ENCODE assay signal across 8 cellular contexts in the genomic region with DNA sequence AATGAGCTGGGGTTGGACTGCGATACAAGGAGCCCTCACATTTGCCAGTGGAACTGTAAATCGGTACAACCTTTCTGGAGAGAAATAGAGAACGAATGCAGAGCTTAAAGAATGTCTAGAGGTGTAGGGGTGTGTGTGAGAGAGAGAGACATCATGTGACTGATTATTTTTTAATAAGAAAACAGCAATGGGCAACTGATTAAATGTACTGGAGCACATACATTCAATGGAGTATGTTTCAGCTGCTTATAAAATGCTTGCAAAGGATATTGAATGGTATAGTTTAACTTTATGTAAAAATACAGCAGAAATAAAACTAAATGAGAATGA. TPM values are rescaled to one million over a fixed set of nuclear protein-coding genes. Genes with fewer than 3 reads are reported as not detected.
A peak's percentile ranks its signal among the peaks of the same experiment; 100 is the strongest.
DNase-seq lines count a peak whose midpoint lies in the region; ATAC-seq and TF ChIP-seq lines count a peak whose summit lies in the region.

No MANE protein-coding gene starts in this region.

- H3K27me3 ChIP-seq in right lobe of liver (no peaks in the 10 kb centered on the region), transverse colon (no peaks in the 10 kb centered on the region)

- in situ Hi-C loops in astrocyte of the spinal cord (cut with HindIII; ENCODE audit: low sequenced_read_pairs) = no loop called here
- in situ Hi-C loops in transverse colon (cut with MboI; ENCODE audit: low pct_ligation_motif_present in 1 of 4, low pct_unique_long_range_greater_than_20kb in 1 of 4, low sequenced_read_pairs in 3 of 4) = no loop called here

- no peak for TF ChIP-seq EP300 in transverse colon (IDR thresholded peaks at IDR 0.05; ENCODE audit: low read depth)

- H3K27ac ChIP-seq in right lobe of liver (peak overlapping the region; percentile 91 to 97 (median 95)), transverse colon (peak overlapping the region; percentile 86 to 93 (median 88))

- H3K36me3 ChIP-seq in right lobe of liver = no peaks in the 10 kb centered on the region
- no peaks in the 10 kb centered on the region for H3K36me3 ChIP-seq in transverse colon

- TF ChIP-seq CTCF in AG04449 (IDR thresholded peaks at IDR 0.05; ENCODE audit: insufficient read depth, low read length, missing control alignments) = no peak
- TF ChIP-seq CTCF in astrocyte of the spinal cord (IDR thresholded peaks at IDR 0.05; ENCODE audit: low read depth, low read length) = no peak
- TF ChIP-seq CTCF in right lobe of liver (IDR thresholded peaks at IDR 0.05) = no peak
- TF ChIP-seq CTCF in transverse colon (IDR thresholded peaks at IDR 0.05) = no peak

- intact Hi-C loops in right lobe of liver (cut with DNase I) = no loop called here
- intact Hi-C loops in transverse colon (cut with DNase I; ENCODE audit: low total_unique reads) = no loop called here

- H3K9me3 ChIP-seq in right lobe of liver (no peaks in the 10 kb centered on the region), transverse colon (no peaks in the 10 kb centered on the region)

- TF ChIP-seq POLR2A in right lobe of liver (IDR thresholded peaks at IDR 0.05) (no peak), transverse colon (IDR thresholded peaks at IDR 0.05) (no peak)

- POLR2A ChIA-PET in AG04449 (lab: Yijun Ruan, JAX) = interaction anchor here (0.9 to 1.6 kb wide), 4 partner anchors 44 to 156 kb away, joined by 4 to 7 read pairs (median 4); no protein-coding TSS in a partner anchor

- CTCF ChIA-PET in AG04449 (lab: Yijun Ruan, JAX) = interaction anchor here (0.9 to 1.2 kb wide), 3 partner anchors 20 to 269 kb away, joined by 3 to 6 read pairs (median 4); no protein-coding TSS in a partner anchor

- H3K4me1 ChIP-seq in right lobe of liver (peaks cover 0 to 4% (median 0%) of the 10 kb centered on the region in 4 donors), transverse colon (peaks cover 0 to 13% (median 9%) of the 10 kb centered on the region in 4 donors)

- peak; percentile 22 for ATAC-seq in GM19043 (IDR thresholded peaks at IDR 0.05; ENCODE audit: low read depth, unreplicated experiment)
- peak; percentile 34 for ATAC-seq in HG03280 (IDR thresholded peaks at IDR 0.05; ENCODE audit: unreplicated experiment)
- peak; percentile 19 to 33 (median 25) for ATAC-seq in right lobe of liver

- WGBS in right lobe of liver (ENCODE audit: insufficient coverage, low coverage, low lambda C conversion rate, missing lambda C conversion rate) = 0% methylated on average over 3 of the region's 3 CpGs
- WGBS in transverse colon (ENCODE audit: low coverage in 1 of 2), 2 donors = 0% methylated on average over 3 of the region's 3 CpGs; no CpG with 5 or more reads in 1 of the 2 donors

- peak overlapping the region; percentile 72 for H3K4me3 ChIP-seq in AG04449 (ENCODE audit: low read depth, low read length)
- peak overlapping the region; percentile 67 for H3K4me3 ChIP-seq in astrocyte of the spinal cord (ENCODE audit: low read depth, low read length)
- H3K4me3 ChIP-seq in right lobe of liver = peak overlapping the region; percentile 54 to 75 (median 64)
- peak overlapping the region in 3 of 4 donors; percentile 60 to 76 (median 66) for H3K4me3 ChIP-seq in transverse colon

- DNase-seq in AG04449 (ENCODE audit: low read depth, low spot score) (no peak), astrocyte of the spinal cord (ENCODE audit: low read depth, low spot score) (no peak), right lobe of liver (no peak), transverse colon (no peak), NOMO-1 treated with DMSO at 0.1 percent for 48 hours (lab: John Stamatoyannopoulos, UW; ENCODE audit: unreplicated experiment) (no peak), NK-92 (lab: John Stamatoyannopoulos, UW; ENCODE audit: unreplicated experiment) (no peak)

RNA-seq across cellular contexts. Expression of gene TMEM17, which starts 0.4 kb away (rescaled TPM):
- total RNA-seq in right lobe of liver (1 to 10 TPM in 1 of 6 experiments, under 1 TPM in 5; 0.40 to 1.2 (median 0.87) TPM), transverse colon (1 to 10 TPM in 1 of 4 donors, under 1 TPM in 1, not detected in 2; 0.96 to 1.4 TPM)
